Comparison of ENCODE assay signal across 1 cellular context in genomic region chr19:4723465-4724251, GRCh38.
TF ChIP-seq lines count a peak whose summit lies in the region.

TSS of gene DPP9 (minus strand) at chr19:4723842. CDS start at chr19:4719906, 3,936 bp downstream.

TF ChIP-seq in K562, 482 proteins besides CTCF, POLR2A, EP300 and RAD21 (continued from another document and continues in another):
- TF ChIP-seq ZBTB11 (CRISPR knock-in tag; IDR thresholded peaks at IDR 0.05) = peak; percentile 95 to 99 (median 97)
- peak in 1 of 2 experiments; percentile 87 for TF ChIP-seq NCOA2 (IDR thresholded peaks at IDR 0.05; ENCODE audit: partially characterized antibody in 2 of 2)
- peak; percentile 98 for TF ChIP-seq KLF1 (tag; IDR thresholded peaks at IDR 0.05)
- TF ChIP-seq ZNF699 (CRISPR knock-in tag; IDR thresholded peaks at IDR 0.05; ENCODE audit: insufficient replicate concordance) = no peak
- TF ChIP-seq NR3C1 (CRISPR knock-in tag; IDR thresholded peaks at IDR 0.05) = peak; percentile 72; the same call in 1 of the 2 replicates
- no peak for TF ChIP-seq MCM5 (IDR thresholded peaks at IDR 0.05; ENCODE audit: low read depth)
- TF ChIP-seq ZNF395 (CRISPR knock-in tag; IDR thresholded peaks at IDR 0.05) = peak; percentile 89; the same call in 1 of the 2 replicates
- no peak for TF ChIP-seq SMC3 (conservative IDR thresholded peaks at IDR 0.05; ENCODE audit: insufficient read depth, low read depth, low read length)
- TF ChIP-seq PRDM10 (IDR thresholded peaks at IDR 0.05; ENCODE audit: partially characterized antibody) = peak; percentile 100
- TF ChIP-seq SOX6 (IDR thresholded peaks at IDR 0.05) = peak; percentile 74
- TF ChIP-seq TEAD1 (CRISPR knock-in tag; IDR thresholded peaks at IDR 0.05) = peak in 1 of 2 experiments; percentile 89; a peak in 2 of 4 replicates
- no peak; the same call in 1 of the 2 replicates for TF ChIP-seq ATF3 (IDR thresholded peaks at IDR 0.05)
- peak; percentile 70; the same call in 1 of the 2 replicates for TF ChIP-seq ATF3 (CRISPR knock-in tag; conservative IDR thresholded peaks at IDR 0.05)
- TF ChIP-seq RFX1 (IDR thresholded peaks at IDR 0.05) = no peak
- no peak for TF ChIP-seq ILK (tag; IDR thresholded peaks at IDR 0.05; ENCODE audit: borderline replicate concordance, low read depth)
- TF ChIP-seq MEF2A (IDR thresholded peaks at IDR 0.05; ENCODE audit: control insufficient read depth, low read depth, low read length) = no peak
- no peak for TF ChIP-seq ZNF253 (CRISPR knock-in tag; conservative IDR thresholded peaks at IDR 0.05)
- peak; percentile 20; the same call in 1 of the 2 replicates for TF ChIP-seq MAFK (IDR thresholded peaks at IDR 0.05; ENCODE audit: low read length)
- peak; percentile 62 for TF ChIP-seq RBM39 (optimal IDR thresholded peaks at IDR 0.05; ENCODE audit: low read depth, low read length)
- 0 out of 2 replicates have a peak, but pooled peaks have one; percentile 32 for TF ChIP-seq TEAD2 (tag; IDR thresholded peaks at IDR 0.05)
- no peak; the same call in 1 of the 2 replicates for TF ChIP-seq ZNF644 (tag; IDR thresholded peaks at IDR 0.05; ENCODE audit: low read depth)
- TF ChIP-seq ZNF561 (CRISPR knock-in tag; conservative IDR thresholded peaks at IDR 0.05) = no peak
- no peak for TF ChIP-seq ARID2 (IDR thresholded peaks at IDR 0.05)
- no peak for TF ChIP-seq ZZZ3 (IDR thresholded peaks at IDR 0.05)
- 0 out of 2 replicates have a peak, but pooled peaks have one; percentile 52 for TF ChIP-seq CAMTA2 (CRISPR knock-in tag; conservative IDR thresholded peaks at IDR 0.05)
- TF ChIP-seq CTCFL (IDR thresholded peaks at IDR 0.05; ENCODE audit: borderline replicate concordance, insufficient read depth, low read depth, low read length, poor library complexity, severe bottlenecking) = no peak
- no peak for TF ChIP-seq ZNF133 (CRISPR knock-in tag; IDR thresholded peaks at IDR 0.05)
- peak; percentile 78; the same call in 1 of the 2 replicates for TF ChIP-seq CCAR2 (IDR thresholded peaks at IDR 0.05; ENCODE audit: low read depth, low read length)
- peak; percentile 84 for TF ChIP-seq NFIC (IDR thresholded peaks at IDR 0.05)
- peak; percentile 60 to 99 for TF ChIP-seq TBL1XR1 (IDR thresholded peaks at IDR 0.05; ENCODE audit: low read length in 2 of 2)
- no peak for TF ChIP-seq NFATC3 (IDR thresholded peaks at IDR 0.05)
- peak; percentile 83 for TF ChIP-seq NBN (IDR thresholded peaks at IDR 0.05; ENCODE audit: low read depth)
- TF ChIP-seq ZNF274 (IDR thresholded peaks at IDR 0.05; ENCODE audit: borderline replicate concordance, low read depth, low read length) = no peak; the same call in 1 of the 2 replicates
- no peak for TF ChIP-seq RHOXF2B (CRISPR knock-in tag; conservative IDR thresholded peaks at IDR 0.05)
- no peak for TF ChIP-seq U2AF2 (optimal IDR thresholded peaks at IDR 0.05; ENCODE audit: low read depth, low read length)
- TF ChIP-seq CTBP1 (IDR thresholded peaks at IDR 0.05; ENCODE audit: borderline replicate concordance) = peak; percentile 79
- peak; percentile 91 for TF ChIP-seq HMGN3 (IDR thresholded peaks at IDR 0.05; ENCODE audit: borderline replicate concordance, extremely low read depth, insufficient read length, low read depth, low read length)
- TF ChIP-seq TFAM (CRISPR knock-in tag; conservative IDR thresholded peaks at IDR 0.05) = no peak
- 0 out of 2 replicates have a peak, but pooled peaks have one; percentile 24 for TF ChIP-seq KDM2B (CRISPR knock-in tag; IDR thresholded peaks at IDR 0.05)
- no peak for TF ChIP-seq NKRF (IDR thresholded peaks at IDR 0.05; ENCODE audit: borderline replicate concordance)
- TF ChIP-seq KAT7 (CRISPR knock-in tag; IDR thresholded peaks at IDR 0.05; ENCODE audit: borderline replicate concordance) = peak; percentile 90; the same call in 1 of the 2 replicates
- peak; percentile 86 for TF ChIP-seq RBFOX2 (IDR thresholded peaks at IDR 0.05; ENCODE audit: low read depth, low read length)
- TF ChIP-seq POLR2G (IDR thresholded peaks at IDR 0.05; ENCODE audit: low read depth, low read length) = peak; percentile 87
- TF ChIP-seq NRF1 (conservative IDR thresholded peaks at IDR 0.05 in 1 of 2, IDR thresholded peaks at IDR 0.05 in 1 of 2) = peak; percentile 47 to 56; a peak in 3 of 4 replicates
- peak; percentile 89 for TF ChIP-seq GMEB1 (CRISPR knock-in tag; IDR thresholded peaks at IDR 0.05)
- TF ChIP-seq MEF2D (tag; conservative IDR thresholded peaks at IDR 0.05; ENCODE audit: low read depth) = no peak
- 0 out of 2 replicates have a peak, but pooled peaks have one; percentile 54 for TF ChIP-seq ZBTB1 (CRISPR knock-in tag; IDR thresholded peaks at IDR 0.05; ENCODE audit: borderline replicate concordance, low read depth)
- no peak for TF ChIP-seq ZNF311 (CRISPR knock-in tag; IDR thresholded peaks at IDR 0.05)
- TF ChIP-seq MTA2 (IDR thresholded peaks at IDR 0.05; ENCODE audit: low read depth) = peak; percentile 67; the same call in 1 of the 2 replicates
- TF ChIP-seq ZBTB26 (CRISPR knock-in tag; IDR thresholded peaks at IDR 0.05) = 0 out of 2 replicates have a peak, but pooled peaks have one; percentile 31
